Comparison of ENCODE assay signal across 9 cellular contexts in the genomic region with DNA sequence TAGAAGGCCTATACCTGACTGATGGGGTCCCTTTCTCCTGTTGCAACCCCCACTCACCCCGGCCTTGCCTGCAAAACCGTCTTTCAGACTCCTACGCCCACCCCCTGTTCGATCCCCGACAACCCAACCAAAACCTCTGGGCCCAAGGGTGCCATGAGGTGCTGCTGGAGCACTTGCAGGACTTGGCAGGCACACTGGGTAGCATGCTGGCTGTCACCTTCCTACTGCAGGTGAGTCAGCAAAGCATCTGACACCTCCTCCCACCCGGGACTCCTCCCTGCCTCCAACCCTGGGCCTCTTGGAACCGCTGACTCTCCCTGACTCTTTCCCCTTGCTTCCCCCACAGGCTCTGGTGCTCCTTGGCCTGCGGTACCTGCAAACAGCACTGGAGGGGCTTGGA. TPM values are rescaled to one million over a fixed set of nuclear protein-coding genes. Genes with fewer than 3 reads are reported as not detected.
DNase-seq lines count a peak whose midpoint lies in the region; ATAC-seq and FAIRE-seq lines count a peak whose summit lies in the region.
"Had no signal": no experiment of that assay in that cellular context is flagged by ENCODE, and none has a peak within 500 bp of the region (broad histone marks: within the 10 kb centered on the region; RNA-seq: fewer than 3 reads in every experiment).

No MANE protein-coding gene starts in this region.

- H3K27me3 ChIP-seq in mesendoderm (ENCODE audit: insufficient read depth, low read length, poor library complexity): no peaks in the 10 kb centered on the region
- H3K27me3 ChIP-seq: SJSA1 had no signal

- H2BK5ac ChIP-seq in mesendoderm (ENCODE audit: low read length): no peak overlapping the region

- peak overlapping the region; percentile 71 for H3K56ac ChIP-seq in mesendoderm (ENCODE audit: low read length)

- peak in 1 of 2 donors; percentile 14 for ATAC-seq in activated naive CD4-positive, alpha-beta T cell treated with anti-CD3 and anti-CD28 coated beads, Interleukin-2, amount 50 U/mL, for 72 hours
- no peak for ATAC-seq in HG02970 (IDR thresholded peaks at IDR 0.05; ENCODE audit: low FRiP score, unreplicated experiment)

- WGBS in mesendoderm (ENCODE audit: extremely low coverage, insufficient coverage, low lambda C conversion rate): no CpG with 5 or more reads among the region's 8 CpGs

- no peak for FAIRE-seq in urothelium cell line (lab: Jason Lieb, UNC)

- H3K9ac ChIP-seq in mesendoderm (ENCODE audit: low read length): peak overlapping the region; percentile 55

- H3K36me3 ChIP-seq in mesendoderm (ENCODE audit: control insufficient read depth, insufficient read depth, low read length): no peaks in the 10 kb centered on the region

- no peak overlapping the region for H2BK15ac ChIP-seq in mesendoderm (replicated peaks; ENCODE audit: low read depth)

- no peak overlapping the region for H3K23ac ChIP-seq in mesendoderm (ENCODE audit: low read length)

- no peaks in the 10 kb centered on the region for H3K79me1 ChIP-seq in mesendoderm (ENCODE audit: low read length)

- no peaks in the 10 kb centered on the region for H3K79me2 ChIP-seq in mesendoderm (ENCODE audit: control insufficient read depth, insufficient read depth, low read length)

- no peak overlapping the region for H2AK5ac ChIP-seq in mesendoderm (ENCODE audit: low read length)

- H4K5ac ChIP-seq in mesendoderm (ENCODE audit: low read length): no peak overlapping the region

- no peak overlapping the region for H2BK120ac ChIP-seq in mesendoderm (ENCODE audit: low read depth, low read length)

- no peak overlapping the region for H3K18ac ChIP-seq in mesendoderm (ENCODE audit: low read length)

- no peaks in the 10 kb centered on the region for H3K9me3 Mint-ChIP-seq in activated naive CD4-positive, alpha-beta T cell treated with anti-CD3 and anti-CD28 coated beads, Interleukin-2, amount 50 U/mL, for 72 hours

- H3K27ac Mint-ChIP-seq in activated naive CD4-positive, alpha-beta T cell treated with anti-CD3 and anti-CD28 coated beads, Interleukin-2, amount 50 U/mL, for 72 hours: peak overlapping the region; percentile 86 to 95

- no peak overlapping the region for H3K4me2 ChIP-seq in mesendoderm (ENCODE audit: low read length)

- peak; percentile 80 for DNase-seq in activated effector memory CD4-positive, alpha-beta T cell treated with anti-CD3 and anti-CD28 coated beads, Interleukin-2, amount 50 U/mL, for 16 hours
- DNase-seq in activated effector memory CD4-positive, alpha-beta T cell treated with Interleukin-2 at 50 U/mL for 16 hours: no peak
- DNase-seq in activated naive CD4-positive, alpha-beta T cell treated with anti-CD3 and anti-CD28 coated beads, Interleukin-2, amount 50 U/mL, for 72 hours (ENCODE audit: low spot score in 2 of 2): no peak
- DNase-seq in mesendoderm (peak; percentile 82), urothelium cell line (ENCODE audit: low spot score) (peak; percentile 33), NCI-H1436 (lab: John Stamatoyannopoulos, UW) (no peak), NCI-H748 (lab: John Stamatoyannopoulos, UW; ENCODE audit: unreplicated experiment) (no peak)

- H3K4ac ChIP-seq in mesendoderm (ENCODE audit: low read depth, low read length): no peak overlapping the region

- H3K36me3 Mint-ChIP-seq in activated naive CD4-positive, alpha-beta T cell treated with anti-CD3 and anti-CD28 coated beads, Interleukin-2, amount 50 U/mL, for 72 hours: peaks cover 15 to 19% of the 10 kb centered on the region in 2 donors

- peaks cover 6% of the 10 kb centered on the region for H3K4me1 ChIP-seq in mesendoderm (ENCODE audit: control insufficient read depth, low read depth, low read length)

- no peak overlapping the region for H3K4me3 ChIP-seq in mesendoderm (ENCODE audit: low read length)
- H3K4me3 ChIP-seq: SJSA1 had no signal

- no peak overlapping the region for H4K8ac ChIP-seq in mesendoderm (ENCODE audit: low read depth, low read length)

- H3K27ac ChIP-seq in mesendoderm (ENCODE audit: low read depth, low read length): peak overlapping the region; percentile 71
- H3K27ac ChIP-seq: SJSA1 had no signal

RNA-seq across cellular contexts. Expression of a gene that starts 1.2 kb away (rescaled TPM):
- 1 to 10 TPM; 1.1 to 1.9 TPM for total RNA-seq in activated naive CD4-positive, alpha-beta T cell treated with anti-CD3 and anti-CD28 coated beads, Interleukin-2, amount 50 U/mL, for 72 hours
- 0.52 TPM for polyA plus RNA-seq in mesendoderm (2013, experiment 1 of 2)
- polyA plus RNA-seq in mesendoderm (2013, experiment 2 of 2): 0.50 TPM

RNA-seq across cellular contexts. Expression of a gene that starts 1.7 kb away (rescaled TPM):
- 100 to 1,000 TPM; 104 to 141 TPM for total RNA-seq in activated naive CD4-positive, alpha-beta T cell treated with anti-CD3 and anti-CD28 coated beads, Interleukin-2, amount 50 U/mL, for 72 hours
- 11.9 TPM for polyA plus RNA-seq in mesendoderm (2013, experiment 1 of 2)
- polyA plus RNA-seq in mesendoderm (2013, experiment 2 of 2): 12.2 TPM

RNA-seq across cellular contexts. Expression of a gene that starts 7.5 kb away (rescaled TPM):
- total RNA-seq in activated naive CD4-positive, alpha-beta T cell treated with anti-CD3 and anti-CD28 coated beads, Interleukin-2, amount 50 U/mL, for 72 hours: 10 to 100 TPM; 69.6 to 79.5 TPM
- polyA plus RNA-seq in mesendoderm (2013, experiment 1 of 2): 7.8 TPM
- 7.7 TPM for polyA plus RNA-seq in mesendoderm (2013, experiment 2 of 2)

RNA-seq across cellular contexts. Expression of a gene that starts 12.6 kb away (rescaled TPM):
- 100 to 1,000 TPM; 180 to 259 TPM for total RNA-seq in activated naive CD4-positive, alpha-beta T cell treated with anti-CD3 and anti-CD28 coated beads, Interleukin-2, amount 50 U/mL, for 72 hours
- polyA plus RNA-seq in mesendoderm (2013, experiment 1 of 2): 75.0 TPM
- 74.7 TPM for polyA plus RNA-seq in mesendoderm (2013, experiment 2 of 2)

RNA-seq across cellular contexts. Expression of a gene that starts 23.0 kb away (rescaled TPM):
- 10 to 100 TPM; 31.8 to 34.9 TPM for total RNA-seq in activated naive CD4-positive, alpha-beta T cell treated with anti-CD3 and anti-CD28 coated beads, Interleukin-2, amount 50 U/mL, for 72 hours
- 12.7 TPM for polyA plus RNA-seq in mesendoderm (2013, experiment 1 of 2)
- 13.0 TPM for polyA plus RNA-seq in mesendoderm (2013, experiment 2 of 2)

Comparison
In these comparisons a context has a peak if more than half of its experiments do, and no peak if none do; other contexts are left out.
1. DNase-seq: peak in activated effector memory CD4-positive, alpha-beta T cell treated with anti-CD3 and anti-CD28 coated beads, Interleukin-2, amount 50 U/mL, for 16 hours (single experiment), mesendoderm (single experiment) and urothelium cell line (single experiment); none in activated effector memory CD4-positive, alpha-beta T cell treated with Interleukin-2 at 50 U/mL for 16 hours (single experiment), activated naive CD4-positive, alpha-beta T cell treated with anti-CD3 and anti-CD28 coated beads, Interleukin-2, amount 50 U/mL, for 72 hours (0 of 2), NCI-H1436 (single experiment) and NCI-H748 (single experiment).